2 cellular contexts compared by ENCODE assay signal in genomic region chrX:152175892-152176291, GRCh38. TPM values are rescaled to one million over a fixed set of nuclear protein-coding genes. Genes with fewer than 3 reads are reported as not detected.
"Had no signal": no experiment of that assay in that cellular context is flagged by ENCODE, and none has a peak within 500 bp of the region (broad histone marks: within the 10 kb centered on the region; RNA-seq: fewer than 3 reads in every experiment).

No MANE protein-coding gene starts in this region.

RNA-seq across cellular contexts. Expression of gene MAGEA10, which starts 37.5 kb away (rescaled TPM):
- total RNA-seq: G401, GM12878 had no signal
- polyA plus RNA-seq: GM12878 had no signal
